8 cellular contexts compared by ENCODE assay signal in genomic region chr10:3803884-3804741, GRCh38. TPM values are rescaled to one million over a fixed set of nuclear protein-coding genes. Genes with fewer than 3 reads are reported as not detected.
A peak's percentile ranks its signal among the peaks of the same experiment; 100 is the strongest.
DNase-seq lines count a peak whose midpoint lies in the region; ATAC-seq and TF ChIP-seq lines count a peak whose summit lies in the region.

No MANE protein-coding gene starts in this region.

- peaks cover 57% of the 10 kb centered on the region for H3K4me1 ChIP-seq in A673 (ENCODE audit: insufficient read depth, low read length, poor library complexity, severe bottlenecking)

- no peaks in the 10 kb centered on the region for H3K27me3 ChIP-seq in A673 (replicated peaks; ENCODE audit: insufficient read depth, low read depth, low read length, poor library complexity)

- no peak for TF ChIP-seq CTCF in A673 (conservative IDR thresholded peaks at IDR 0.05; ENCODE audit: low read depth, low read length)

- peak overlapping the region; percentile 81 for H3K27ac ChIP-seq in A673 (ENCODE audit: low read depth, low read length, poor library complexity, severe bottlenecking)

- no peaks in the 10 kb centered on the region for H3K9me3 ChIP-seq in A673 (ENCODE audit: low read depth, low read length, poor library complexity, severe bottlenecking)

- H3K36me3 ChIP-seq in A673 (ENCODE audit: insufficient read depth, low read length, poor library complexity, severe bottlenecking): no peaks in the 10 kb centered on the region

- DNase-seq in A673 (ENCODE audit: low spot score) (no peak), NCI-H345 (lab: John Stamatoyannopoulos, UW) (peak; percentile 40), globus pallidus (ENCODE audit: low spot score) (peak; percentile 64), RPMI8226 (no peak), 8988T (no peak)
- DNase-seq in activated T-cell treated with anti-CD3 and anti-CD28 coated beads, Interleukin-2, amount 50 U/mL, for 1 hour: peak; percentile 71
- peak; percentile 77 for DNase-seq in stimulated activated CD4-positive, alpha-beta T cell treated with anti-CD3 and anti-CD28 coated beads, Interleukin-4, amount 100 ng/mL, for 24 hours

- intact Hi-C loops in A673 (cut with micrococcal nuclease; ENCODE audit: unreplicated experiment): no loop called here

- POLR2A ChIA-PET in A673 (lab: Charles Lee; ENCODE audit: low non-redundant PET): no interaction called here

- H3K4me3 ChIP-seq in A673 (ENCODE audit: low read depth, low read length, poor library complexity, severe bottlenecking): no peak overlapping the region

- CTCF ChIA-PET in A673 (lab: Charles Lee): no interaction called here

- ATAC-seq in HG03457 (IDR thresholded peaks at IDR 0.05; ENCODE audit: unreplicated experiment): no peak

- no TSS peak for BruUV-seq in A673 (replicated peaks; lab: Mats Ljungman, UMichigan)

RNA-seq across cellular contexts. Expression of gene KLF6, which starts 19.1 kb away (rescaled TPM):
- total RNA-seq in A673 (2021): 57.3 and 70.1 TPM in 2 replicates

Comparison
In these comparisons a context has a peak if more than half of its experiments do, and no peak if none do; other contexts are left out.
1. DNase-seq: peak in NCI-H345 (single experiment), activated T-cell treated with anti-CD3 and anti-CD28 coated beads, Interleukin-2, amount 50 U/mL, for 1 hour (single experiment), globus pallidus (single experiment) and stimulated activated CD4-positive, alpha-beta T cell treated with anti-CD3 and anti-CD28 coated beads, Interleukin-4, amount 100 ng/mL, for 24 hours (single experiment); none in A673 (single experiment), RPMI8226 (single experiment) and 8988T (single experiment).